ENCODE assay signal across 16 cellular contexts in the genomic region with DNA sequence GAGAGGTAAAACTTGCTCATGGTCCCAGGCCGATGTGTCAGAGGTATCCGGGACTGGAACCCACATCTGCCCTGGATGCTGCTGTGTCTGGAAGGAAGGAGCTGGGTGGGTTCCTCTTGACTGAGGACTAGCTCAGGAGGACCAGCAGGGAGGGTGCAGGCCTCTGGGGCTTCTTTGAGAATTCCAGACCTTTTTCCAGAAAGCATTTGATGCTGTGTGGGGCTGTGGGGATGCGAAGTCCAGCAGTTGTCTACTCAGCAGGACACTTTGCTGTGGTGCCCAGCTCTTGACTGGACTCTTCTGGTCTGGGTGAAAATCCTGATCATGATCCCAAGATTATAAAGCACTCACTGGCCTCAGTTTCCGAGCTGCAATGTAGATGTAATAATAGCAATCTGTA. TPM values are rescaled to one million over a fixed set of nuclear protein-coding genes. Genes with fewer than 3 reads are reported as not detected.
DNase-seq lines count a peak whose midpoint lies in the region; ATAC-seq and TF ChIP-seq lines count a peak whose summit lies in the region.
"Had no signal": no experiment of that assay in that cellular context is flagged by ENCODE, and none has a peak within 500 bp of the region (broad histone marks: within the 10 kb centered on the region; RNA-seq: fewer than 3 reads in every experiment).

No MANE protein-coding gene starts in this region.

- H3K4me1 ChIP-seq in heart left ventricle (peaks cover 0 to 21% (median 4%) of the 10 kb centered on the region in 12 donors), esophagus muscularis mucosa (peaks cover 3 to 18% (median 16%) of the 10 kb centered on the region in 4 donors), parathyroid adenoma (no peaks in the 10 kb centered on the region), upper lobe of right lung (no peaks in the 10 kb centered on the region)

- H3K4me2 ChIP-seq in parathyroid adenoma (ENCODE audit: low read length), result no peak overlapping the region
- H3K4me2 ChIP-seq: A549 had no signal

- H2AFZ ChIP-seq in parathyroid adenoma, result no peak overlapping the region

- H3K36me3 ChIP-seq in heart left ventricle (peaks cover 0 to 9% (median 0%) of the 10 kb centered on the region in 9 donors), esophagus muscularis mucosa (peaks cover 0 to 18% (median 0%) of the 10 kb centered on the region in 4 donors), parathyroid adenoma (ENCODE audit: control insufficient read depth, insufficient read depth, low read length) (no peaks in the 10 kb centered on the region), upper lobe of right lung (no peaks in the 10 kb centered on the region)
- H3K36me3 ChIP-seq: Peyer's patch had no signal

- no peak for TF ChIP-seq POLR2A in heart left ventricle (IDR thresholded peaks at IDR 0.05)
- TF ChIP-seq POLR2A in esophagus muscularis mucosa (IDR thresholded peaks at IDR 0.05; ENCODE audit: low read depth), result no peak

- peaks cover 0 to 8% (median 5%) of the 10 kb centered on the region in 12 donors for H3K9me3 ChIP-seq in heart left ventricle
- H3K9me3 ChIP-seq in esophagus muscularis mucosa, result peaks cover 0 to 8% (median 4%) of the 10 kb centered on the region in 4 donors
- H3K9me3 ChIP-seq in parathyroid adenoma (ENCODE audit: control insufficient read depth, low read length), result no peaks in the 10 kb centered on the region
- H3K9me3 ChIP-seq in upper lobe of right lung, result no peaks in the 10 kb centered on the region
- H3K9me3 ChIP-seq: Peyer's patch had no signal

- H3K27me3 ChIP-seq in heart left ventricle, result peaks cover 0 to 18% (median 9%) of the 10 kb centered on the region in 9 donors
- H3K27me3 ChIP-seq in esophagus muscularis mucosa, result peaks cover 0 to 49% (median 6%) of the 10 kb centered on the region in 4 donors
- no peaks in the 10 kb centered on the region for H3K27me3 ChIP-seq in parathyroid adenoma (ENCODE audit: control insufficient read depth, insufficient read depth, low read length)
- H3K27me3 ChIP-seq in upper lobe of right lung, result no peaks in the 10 kb centered on the region

- TF ChIP-seq EP300 in esophagus muscularis mucosa (IDR thresholded peaks at IDR 0.05), result no peak

- intact Hi-C loops in heart left ventricle (cut with DNase I) (loop anchor here in 8 of 10 donors (5.0 to 10.0 kb wide), 8 partner anchors 53 to 706 kb away; no protein-coding TSS in a partner anchor), left ventricle myocardium superior (cut with micrococcal nuclease) (no loop called here), esophagus muscularis mucosa (cut with DNase I) (loop anchor here (10.0 kb wide), 1 partner anchor 696 kb away; no protein-coding TSS in a partner anchor), upper lobe of right lung (cut with DNase I) (loop anchor here (5.0 kb wide), 1 partner anchor 98 kb away; no protein-coding TSS in a partner anchor)

- H3K4me3 ChIP-seq in heart left ventricle, result peak overlapping the region; percentile 24 to 75 (median 68)
- peak overlapping the region; percentile 49 to 61 (median 50) for H3K4me3 ChIP-seq in esophagus muscularis mucosa
- peak overlapping the region; percentile 17 for H3K4me3 ChIP-seq in parathyroid adenoma (ENCODE audit: low read depth, low read length)
- peak overlapping the region; percentile 52 for H3K4me3 ChIP-seq in upper lobe of right lung
- H3K4me3 ChIP-seq: A549 had no signal

- WGBS in heart left ventricle, 4 donors, result 71 to 84% (median 77%) methylated on average over 3 to 4 of the region's 4 CpGs
- WGBS in esophagus muscularis mucosa, result 85% methylated on average over 4 of the region's 4 CpGs

- peak overlapping the region; percentile 53 to 93 (median 83) for H3K27ac ChIP-seq in heart left ventricle
- H3K27ac ChIP-seq in esophagus muscularis mucosa (replicated peaks in 1 of 4), result peak overlapping the region in 2 of 4 donors; percentile 21 to 28
- H3K27ac ChIP-seq in parathyroid adenoma, result peak overlapping the region; percentile 18
- H3K27ac ChIP-seq in upper lobe of right lung, result peak overlapping the region; percentile 76
- H3K27ac ChIP-seq: A549, Peyer's patch had no signal

- H3K79me2 ChIP-seq in parathyroid adenoma, result no peaks in the 10 kb centered on the region

- ATAC-seq in heart left ventricle (no peak), left ventricle myocardium superior (no peak), upper lobe of right lung (no peak)
- ATAC-seq: A549, HCT116 had no signal

- TF ChIP-seq CTCF in heart left ventricle (IDR thresholded peaks at IDR 0.05) (no peak), esophagus muscularis mucosa (IDR thresholded peaks at IDR 0.05) (no peak), parathyroid adenoma (IDR thresholded peaks at IDR 0.05) (no peak), upper lobe of right lung (IDR thresholded peaks at IDR 0.05) (no peak)

- no peak overlapping the region for H3K9ac ChIP-seq in parathyroid adenoma

- DNase-seq in heart left ventricle (peak in 1 of 5 donors; percentile 11), left ventricle myocardium superior (no peak), esophagus muscularis mucosa (ENCODE audit: extremely low spot score) (no peak), upper lobe of right lung (no peak), germinal center (ENCODE audit: low spot score) (no peak), NCI-H2029 (lab: John Stamatoyannopoulos, UW) (no peak)
- DNase-seq: CD4-positive, CD25-positive, alpha-beta regulatory T cell; NCI-H1417 treated with DMSO at 0.1 percent for 48 hours; NCI-H2029 treated with DMSO at 0.1 percent for 48 hours; NCI-H510A treated with DMSO at 0.1 percent for 48 hours; Peyer's patch had no signal

RNA-seq across cellular contexts. Expression of a gene that starts 1.7 kb away (rescaled TPM):
- total RNA-seq in heart left ventricle (100 to 1,000 TPM in 1 of 9 donors, 10 to 100 TPM in 8; 19.2 to 107 (median 38.8) TPM), left ventricle myocardium superior (36.0 TPM), esophagus muscularis mucosa (100 to 1,000 TPM in 2 of 4 donors, 10 to 100 TPM in 2; 30.7 to 112 (median 77.2) TPM), upper lobe of right lung (255 TPM)
- 10 to 100 TPM; 43.2 to 47.5 TPM for polyA plus RNA-seq in heart left ventricle
- total RNA-seq: CD4-positive, CD25-positive, alpha-beta regulatory T cell; LHCN-M2 had no signal
- polyA plus RNA-seq: A549; CD4-positive, CD25-positive, alpha-beta regulatory T cell; IgD-negative memory B cell had no signal

RNA-seq across cellular contexts. Expression of a gene that starts 47.8 kb away (rescaled TPM):
- total RNA-seq in heart left ventricle (10 to 100 TPM; 58.0 to 96.1 (median 61.5) TPM), left ventricle myocardium superior (83.0 TPM), esophagus muscularis mucosa (10 to 100 TPM; 45.7 to 60.1 (median 53.7) TPM), upper lobe of right lung (59.4 TPM)
- 100 to 1,000 TPM in 1 of 2 donors, 10 to 100 TPM in 1; 59.5 to 125 TPM for polyA plus RNA-seq in heart left ventricle

Comparison
In these comparisons a context has a peak if more than half of its experiments do, and no peak if none do; other contexts are left out.
1. H3K4me3 ChIP-seq: peak in every context shown above with its lines; median percentile 68 in heart left ventricle; 52 in upper lobe of right lung; 50 in esophagus muscularis mucosa; 17 in parathyroid adenoma.